ENCODE assay signal across 8 cellular contexts in genomic region chr1:42682739-42683529, GRCh38. TPM values are rescaled to one million over a fixed set of nuclear protein-coding genes. Genes with fewer than 3 reads are reported as not detected.
DNase-seq lines count a peak whose midpoint lies in the region; ATAC-seq, FAIRE-seq and TF ChIP-seq lines count a peak whose summit lies in the region.

No MANE protein-coding gene starts in this region.

- peak overlapping the region; percentile 91 to 99 (median 96) for H3K4me3 Mint-ChIP-seq in IgD-negative memory B cell
- H3K4me3 Mint-ChIP-seq in T-cell, result peak overlapping the region; percentile 86 to 98 (median 98)

- intact Hi-C loops in psoas muscle (cut with DNase I), result loop anchor here in 1 of 2 donors (1.0 kb wide), 1 partner anchor 25 kb away; the partner anchor contains the start of gene PPIH

- H3K27me3 ChIP-seq in right atrium auricular region (no peaks in the 10 kb centered on the region), psoas muscle (ENCODE audit: insufficient read depth in 3 of 3, low read length in 2 of 3) (no peaks in the 10 kb centered on the region)

- CTCF ChIA-PET in T-cell (lab: Charles Lee), result interaction anchor here (0.6 to 2.4 kb wide), 10 partner anchors 8 to 163 kb away, joined by 3 to 9 read pairs (median 4); partner anchors contain the start of genes C1orf50 (in 2 of the 2), P3H1 (in 2 of the 2), PPIH (in 1 of the 2) and ZNF691 (in 1 of the 2)

- peaks cover 0 to 3% (median 0%) of the 10 kb centered on the region in 3 donors for H3K9me3 Mint-ChIP-seq in IgD-negative memory B cell
- no peaks in the 10 kb centered on the region for H3K9me3 Mint-ChIP-seq in T-cell

- POLR2A ChIA-PET in T-cell (lab: Charles Lee), result interaction anchor here (0.6 to 2.2 kb wide), 11 partner anchors 9 to 1991 kb away, joined by 3 to 19 read pairs (median 3); partner anchors contain the start of genes C1orf50 (in 2 of the 2), P3H1 (in 2 of the 2), PPIH (in 2 of the 2) and CCDC30 (in 1 of the 2)

- H3K4me3 ChIP-seq in right atrium auricular region, result peak overlapping the region; percentile 90 to 95
- peak overlapping the region; percentile 81 for H3K4me3 ChIP-seq in psoas muscle

- H3K36me3 ChIP-seq in right atrium auricular region, result no peaks in the 10 kb centered on the region
- H3K36me3 ChIP-seq in psoas muscle (ENCODE audit: insufficient read depth in 1 of 2, low read depth in 1 of 2), result peaks cover 2 to 8% of the 10 kb centered on the region in 2 donors

- H3K4me1 Mint-ChIP-seq in IgD-negative memory B cell (peaks cover 45 to 58% (median 52%) of the 10 kb centered on the region in 3 donors), T-cell (peaks cover 61 to 66% (median 66%) of the 10 kb centered on the region in 3 donors)

- peaks cover 0 to 58% of the 10 kb centered on the region in 2 donors for H3K4me1 ChIP-seq in right atrium auricular region
- peaks cover 64% of the 10 kb centered on the region for H3K4me1 ChIP-seq in psoas muscle

- H3K27ac Mint-ChIP-seq in IgD-negative memory B cell (peak overlapping the region; percentile 90 to 100 (median 94)), T-cell (peak overlapping the region; percentile 89 to 96)

- ATAC-seq in GM21515 (IDR thresholded peaks at IDR 0.05; ENCODE audit: unreplicated experiment), result peak; percentile 42
- ATAC-seq in T-cell (replicated peaks in 1 of 4), result peak; percentile 37 to 46 (median 42)
- ATAC-seq in psoas muscle, result peak; percentile 52 to 67 (median 58)

- TF ChIP-seq CTCF in right atrium auricular region (IDR thresholded peaks at IDR 0.05) (no peak), psoas muscle (IDR thresholded peaks at IDR 0.05) (no peak)

- 0 to 1% (median 1%) methylated on average over 50 to 97 of the region's 103 CpGs for WGBS in psoas muscle, 3 donors

- peak; percentile 13 for FAIRE-seq in urothelium cell line (lab: Jason Lieb, UNC)

- H3K27me3 Mint-ChIP-seq in IgD-negative memory B cell (no peaks in the 10 kb centered on the region), T-cell (no peaks in the 10 kb centered on the region)

- DNase-seq in DMS53 (lab: John Stamatoyannopoulos, UW), result peak; percentile 85
- DNase-seq in T-cell, result peak; percentile 30 to 70 (median 53)
- peak; percentile 70 for DNase-seq in amniotic epithelial cell (ENCODE audit: low read depth)
- DNase-seq in right atrium auricular region (ENCODE audit: low spot score), result peak; percentile 78
- peak; percentile 79 to 88 for DNase-seq in psoas muscle
- peak; percentile 80 for DNase-seq in urothelium cell line (ENCODE audit: low spot score)

- H3K9me3 ChIP-seq in right atrium auricular region, result no peaks in the 10 kb centered on the region
- no peaks in the 10 kb centered on the region for H3K9me3 ChIP-seq in psoas muscle

- H3K36me3 Mint-ChIP-seq in IgD-negative memory B cell (no peaks in the 10 kb centered on the region), T-cell (peaks cover 20% of the 10 kb centered on the region)

- H3K27ac ChIP-seq in right atrium auricular region, result peak overlapping the region; percentile 97 to 98
- peak overlapping the region; percentile 92 for H3K27ac ChIP-seq in psoas muscle

RNA-seq across cellular contexts. Expression of gene YBX1, which starts 0.7 kb away (rescaled TPM):
- polyA plus RNA-seq in IgD-negative memory B cell, result 116 TPM
- total RNA-seq in T-cell, result 100 to 1,000 TPM; 274 to 340 (median 307) TPM
- 100 to 1,000 TPM; 801 to 826 TPM for total RNA-seq in right atrium auricular region
- 1,000 to 10,000 TPM in 1 of 4 donors, 100 to 1,000 TPM in 3; 878 to 1,236 (median 911) TPM for total RNA-seq in psoas muscle
- 1,000 to 10,000 TPM; 1,131 to 1,545 (median 1,272) TPM for polyA plus RNA-seq in psoas muscle

RNA-seq across cellular contexts. Expression of gene PPIH, which starts 24.7 kb away (rescaled TPM):
- polyA plus RNA-seq in IgD-negative memory B cell, result 64.6 TPM
- total RNA-seq in T-cell, result 10 to 100 TPM; 37.4 to 43.1 (median 41.3) TPM
- 10 to 100 TPM; 18.2 to 24.9 TPM for total RNA-seq in right atrium auricular region
- total RNA-seq in psoas muscle, result 10 to 100 TPM in 3 of 4 donors, 1 to 10 TPM in 1; 9.9 to 14.4 (median 10.8) TPM
- 10 to 100 TPM; 12.1 to 22.9 (median 15.1) TPM for polyA plus RNA-seq in psoas muscle

RNA-seq across cellular contexts. Expression of gene CLDN19, which starts 57.1 kb away (rescaled TPM):
- not detected for polyA plus RNA-seq in IgD-negative memory B cell
- under 1 TPM in 1 of 5 donors, not detected in 4; 0.18 TPM for total RNA-seq in T-cell
- under 1 TPM in 1 of 2 donors, not detected in 1; 0.28 TPM for total RNA-seq in right atrium auricular region
- total RNA-seq in psoas muscle, result not detected
- polyA plus RNA-seq in psoas muscle, result under 1 TPM; 0.03 to 0.34 (median 0.14) TPM

Comparison
In these comparisons a context has a peak if more than half of its experiments do, and no peak if none do; other contexts are left out.
1. Peak in every context shown above with its lines: DNase-seq, ATAC-seq, H3K4me3 ChIP-seq and H3K27ac ChIP-seq.